ENCODE assay signal across 14 cellular contexts in the genomic region with DNA sequence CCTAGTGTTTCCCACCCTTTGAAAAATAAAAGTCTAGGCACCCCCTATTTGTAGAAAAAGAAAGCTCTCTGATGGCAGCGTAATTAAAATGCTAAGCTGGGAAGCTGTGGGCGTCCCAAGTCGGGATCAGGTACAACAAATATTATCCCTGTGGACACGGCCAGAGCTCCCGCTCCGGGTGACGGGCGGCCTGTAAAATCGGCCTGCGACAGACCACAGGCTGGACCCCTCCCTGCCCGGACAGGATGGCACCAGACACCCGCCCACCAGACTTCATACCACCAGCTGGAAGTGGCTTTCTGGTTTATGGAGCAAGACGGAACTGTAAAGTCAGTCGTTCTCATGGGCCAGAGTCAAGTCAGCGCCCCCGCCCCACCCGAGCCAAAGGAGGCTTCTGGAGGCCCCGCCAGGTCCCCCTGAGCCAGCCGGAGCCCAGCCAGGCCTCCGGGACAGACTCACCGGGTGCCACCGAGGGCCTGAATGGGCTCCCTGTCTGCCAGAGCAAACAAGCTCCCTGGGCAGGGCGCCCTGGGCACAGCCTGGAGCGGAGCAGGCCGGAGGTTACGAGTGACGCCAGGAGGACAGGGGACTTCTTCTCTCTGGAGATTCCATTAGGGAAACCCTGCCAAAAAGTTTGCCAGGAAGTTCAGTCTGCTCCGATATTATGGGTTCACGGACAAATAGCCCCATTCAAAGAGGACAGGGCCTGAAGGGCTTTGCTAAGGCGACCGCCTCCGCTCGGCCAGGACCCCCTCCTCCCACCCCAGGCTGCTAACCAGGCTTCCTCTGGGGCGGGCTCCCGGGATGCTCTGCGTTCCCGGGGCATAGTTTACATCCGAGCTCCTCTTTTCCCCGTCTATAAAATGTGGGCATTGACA.
DNase-seq lines count a peak whose midpoint lies in the region; ATAC-seq and TF ChIP-seq lines count a peak whose summit lies in the region.
"Had no signal": no experiment of that assay in that cellular context is flagged by ENCODE, and none has a peak within 500 bp of the region (broad histone marks: within the 10 kb centered on the region; RNA-seq: fewer than 3 reads in every experiment).

No MANE protein-coding gene starts in this region.

- peak overlapping the region; percentile 27 for H3K4me3 Mint-ChIP-seq in neural progenitor cell
- no peak overlapping the region for H3K4me3 Mint-ChIP-seq in activated T-cell treated with anti-CD3 and anti-CD28 coated beads, Interleukin-2, amount 50 U/mL, for 72 hours

- peaks cover 6% of the 10 kb centered on the region for H3K36me3 Mint-ChIP-seq in neural progenitor cell
- H3K36me3 Mint-ChIP-seq in activated T-cell treated with anti-CD3 and anti-CD28 coated beads, Interleukin-2, amount 50 U/mL, for 72 hours (ENCODE audit: insufficient read depth in 2 of 2), result peaks cover 0 to 2% of the 10 kb centered on the region in 2 donors

- H3K9me3 ChIP-seq in left ventricle myocardium inferior (replicated peaks), result no peaks in the 10 kb centered on the region
- no peaks in the 10 kb centered on the region for H3K9me3 ChIP-seq in neural progenitor cell (ENCODE audit: low read depth)
- no peaks in the 10 kb centered on the region for H3K9me3 ChIP-seq in suprapubic skin
- H3K9me3 ChIP-seq: left lung had no signal

- no peak for ATAC-seq in GM21360 (IDR thresholded peaks at IDR 0.05; ENCODE audit: unreplicated experiment)
- ATAC-seq in activated T-cell treated with anti-CD3 and anti-CD28 coated beads, Interleukin-2, amount 50 U/mL, for 72 hours (replicated peaks in 1 of 2), result no peak
- ATAC-seq: esophagus mucosa had no signal

- peaks cover 11% of the 10 kb centered on the region for H3K9me3 Mint-ChIP-seq in neural progenitor cell
- H3K9me3 Mint-ChIP-seq in activated T-cell treated with anti-CD3 and anti-CD28 coated beads, Interleukin-2, amount 50 U/mL, for 72 hours, result peaks cover 0 to 2% of the 10 kb centered on the region in 2 donors

- no peaks in the 10 kb centered on the region for H3K36me3 ChIP-seq in left ventricle myocardium inferior
- H3K36me3 ChIP-seq in neural progenitor cell, result no peaks in the 10 kb centered on the region
- no peaks in the 10 kb centered on the region for H3K36me3 ChIP-seq in suprapubic skin
- H3K36me3 ChIP-seq: left lung had no signal

- no peak for TF ChIP-seq POLR2A in suprapubic skin (IDR thresholded peaks at IDR 0.05)

- DNase-seq in left ventricle myocardium inferior, result peak; percentile 27
- no peak for DNase-seq in neural progenitor cell (ENCODE audit: low spot score)
- DNase-seq in suprapubic skin (ENCODE audit: low spot score in 2 of 2), result no peak
- no peak for DNase-seq in NCI-H2196 (lab: John Stamatoyannopoulos, UW; ENCODE audit: unreplicated experiment)
- no peak for DNase-seq in HCEC 1CT
- DNase-seq in activated T-cell treated with anti-CD3 and anti-CD28 coated beads, Interleukin-2, amount 50 U/mL, for 72 hours, result no peak
- DNase-seq: KBM-7; NCI-H526 treated with DMSO at 0.1 percent for 48 hours; stimulated activated CD4-positive, alpha-beta T cell treated with anti-CD3 and anti-CD28 coated beads, Interleukin-2, amount 100 ng/mL, for 48 hours had no signal

- peaks cover 16% of the 10 kb centered on the region for H3K27me3 Mint-ChIP-seq in neural progenitor cell (ENCODE audit: insufficient read depth, low read depth)
- H3K27me3 Mint-ChIP-seq in activated T-cell treated with anti-CD3 and anti-CD28 coated beads, Interleukin-2, amount 50 U/mL, for 72 hours (ENCODE audit: low read depth), result no peaks in the 10 kb centered on the region

- WGBS in suprapubic skin, result 75% methylated on average over 22 of the region's 39 CpGs

- H3K27me3 ChIP-seq in left ventricle myocardium inferior (ENCODE audit: low read depth) (peaks cover 34% of the 10 kb centered on the region), neural progenitor cell (no peaks in the 10 kb centered on the region), suprapubic skin (no peaks in the 10 kb centered on the region)

- peaks cover 39% of the 10 kb centered on the region for H3K4me1 Mint-ChIP-seq in neural progenitor cell
- H3K4me1 Mint-ChIP-seq in activated T-cell treated with anti-CD3 and anti-CD28 coated beads, Interleukin-2, amount 50 U/mL, for 72 hours (ENCODE audit: low read depth), result peaks cover 8% of the 10 kb centered on the region

- peaks cover 19% of the 10 kb centered on the region for H3F3A ChIP-seq in neural progenitor cell (ENCODE audit: low read depth)

- no peak overlapping the region for H3K9ac ChIP-seq in neural progenitor cell

- H3K27ac ChIP-seq in angular gyrus (ENCODE audit: low read depth, low read length) (peak overlapping the region; percentile 63), left ventricle myocardium inferior (replicated peaks) (peak overlapping the region; percentile 40), neural progenitor cell (no peak overlapping the region), suprapubic skin (peak overlapping the region; percentile 31)
- H3K27ac ChIP-seq: left lung had no signal

- peak overlapping the region; percentile 42 for H3K4me2 ChIP-seq in neural progenitor cell

- no peaks in the 10 kb centered on the region for H3K79me2 ChIP-seq in neural progenitor cell (ENCODE audit: low read depth)

- intact Hi-C loops in left ventricle myocardium inferior (cut with micrococcal nuclease), result no loop called here

- no peaks in the 10 kb centered on the region for H3K4me1 ChIP-seq in left ventricle myocardium inferior
- H3K4me1 ChIP-seq in neural progenitor cell, result peaks cover 26% of the 10 kb centered on the region
- peaks cover 18% of the 10 kb centered on the region for H3K4me1 ChIP-seq in suprapubic skin
- H3K4me1 ChIP-seq: left lung had no signal

- H3K4me3 ChIP-seq in left ventricle myocardium inferior, result peak overlapping the region; percentile 23
- H3K4me3 ChIP-seq in neural progenitor cell, result no peak overlapping the region
- peak overlapping the region; percentile 1 for H3K4me3 ChIP-seq in suprapubic skin
- H3K4me3 ChIP-seq: left lung, SK-N-MC had no signal

- H4K20me1 ChIP-seq in neural progenitor cell (ENCODE audit: low read depth), result no peaks in the 10 kb centered on the region

- TF ChIP-seq CTCF in left ventricle myocardium inferior (IDR thresholded peaks at IDR 0.05; ENCODE audit: borderline replicate concordance), result no peak
- no peak for TF ChIP-seq CTCF in neural progenitor cell (IDR thresholded peaks at IDR 0.05)
- no peak for TF ChIP-seq CTCF in suprapubic skin (IDR thresholded peaks at IDR 0.05)

- H3K27ac Mint-ChIP-seq in neural progenitor cell, result no peak overlapping the region
- H3K27ac Mint-ChIP-seq in activated T-cell treated with anti-CD3 and anti-CD28 coated beads, Interleukin-2, amount 50 U/mL, for 72 hours, result no peak overlapping the region

- TF ChIP-seq EP300 in suprapubic skin (IDR thresholded peaks at IDR 0.05), result no peak

- H2AFZ ChIP-seq in neural progenitor cell (replicated peaks), result no peak overlapping the region
